ENCODE assay signal across 25 cellular contexts in the genomic region with DNA sequence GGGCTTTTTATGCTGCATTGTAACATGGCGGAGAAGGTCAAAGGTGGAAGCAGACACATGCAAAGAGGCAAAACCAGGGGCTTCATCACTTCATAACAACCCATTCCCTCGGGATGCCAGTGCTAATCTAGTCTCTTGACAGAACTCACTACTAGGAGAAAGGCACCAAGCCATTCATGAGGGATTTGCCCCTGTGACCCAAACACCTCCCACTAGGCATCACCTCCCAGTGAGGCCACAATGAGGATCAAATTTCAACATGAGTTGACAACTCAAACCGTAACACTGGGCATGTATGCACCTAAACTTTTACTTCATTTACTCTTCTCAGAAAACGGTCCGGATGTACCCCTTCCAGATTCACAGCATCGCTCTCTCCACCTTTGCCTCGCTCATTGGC.
"Had no signal": no experiment of that assay in that cellular context is flagged by ENCODE, and none has a peak within 500 bp of the region (broad histone marks: within the 10 kb centered on the region; RNA-seq: fewer than 3 reads in every experiment).

No MANE protein-coding gene starts in this region.

- H3K9me3 ChIP-seq: body of pancreas, colonic mucosa, uterus had no signal

- H3K79me2 ChIP-seq: hepatocyte had no signal

- H3K9me3 Mint-ChIP-seq: activated naive CD4-positive, alpha-beta T cell treated with anti-CD3 and anti-CD28 coated beads, Interleukin-2, amount 50 U/mL, for 24 hours; mesothelial cell of epicardium; naive B cell; stimulated activated naive CD8-positive, alpha-beta T cell treated with anti-CD3 and anti-CD28 coated beads, Interleukin-15, amount 100 ng/mL, for 72 hours; type B pancreatic cell had no signal

- DNase-seq: activated CD4-positive, alpha-beta T cell treated with anti-CD3 and anti-CD28 coated beads for 36 hours; activated CD4-positive, CD25-positive, alpha-beta regulatory T cell; activated CD8-positive, alpha-beta memory T cell treated with anti-CD3 and anti-CD28 coated beads for 24 hours; activated gamma-delta T cell; anterior cingulate cortex; body of pancreas; cerebellar nuclear complex; colonic mucosa; effector CD8-positive, alpha-beta T cell; islet precursor cell; left ventricle myocardium superior; naive B cell; occipital lobe; posterior cingulate gyrus; right cardiac atrium; stimulated activated CD4-positive, alpha-beta T cell treated with anti-CD3 and anti-CD28 coated beads, Interleukin-2, amount 100 ng/mL, for 48 hours; stimulated activated naive CD8-positive, alpha-beta T cell treated with anti-CD3 and anti-CD28 coated beads, Interleukin-15, amount 100 ng/mL, for 72 hours; substantia nigra; T-helper 2 cell; uterus had no signal

- H3K27me3 ChIP-seq: body of pancreas, cardiac muscle cell, colonic mucosa, hepatocyte, uterus had no signal

- H3K4me3 ChIP-seq: body of pancreas, cardiac muscle cell, colonic mucosa, hepatocyte, uterus had no signal

- H3K36me3 ChIP-seq: colonic mucosa, uterus had no signal

- ATAC-seq: activated CD4-positive, alpha-beta T cell treated with anti-CD3 and anti-CD28 coated beads for 36 hours; body of pancreas; left ventricle myocardium superior; right cardiac atrium; stimulated activated naive CD8-positive, alpha-beta T cell treated with anti-CD3 and anti-CD28 coated beads, Interleukin-15, amount 100 ng/mL, for 72 hours had no signal

- H3K4me2 ChIP-seq: hepatocyte had no signal

- H3K27me3 Mint-ChIP-seq: activated CD4-positive, alpha-beta T cell treated with anti-CD3 and anti-CD28 coated beads for 36 hours; activated naive CD4-positive, alpha-beta T cell treated with anti-CD3 and anti-CD28 coated beads, Interleukin-2, amount 50 U/mL, for 24 hours; naive B cell; stimulated activated naive CD8-positive, alpha-beta T cell treated with anti-CD3 and anti-CD28 coated beads, Interleukin-15, amount 100 ng/mL, for 72 hours; type B pancreatic cell had no signal

- H3K4me1 ChIP-seq: colonic mucosa had no signal

- H3K27ac ChIP-seq: body of pancreas, cardiac muscle cell, colonic mucosa, hepatocyte, uterus had no signal

- H3K4me1 Mint-ChIP-seq: activated naive CD4-positive, alpha-beta T cell treated with anti-CD3 and anti-CD28 coated beads, Interleukin-2, amount 50 U/mL, for 24 hours had no signal

- H3K4me3 Mint-ChIP-seq: activated CD4-positive, alpha-beta T cell treated with anti-CD3 and anti-CD28 coated beads for 36 hours; activated naive CD4-positive, alpha-beta T cell treated with anti-CD3 and anti-CD28 coated beads, Interleukin-2, amount 50 U/mL, for 24 hours; mesothelial cell of epicardium; naive B cell; stimulated activated naive CD8-positive, alpha-beta T cell treated with anti-CD3 and anti-CD28 coated beads, Interleukin-15, amount 100 ng/mL, for 72 hours; type B pancreatic cell had no signal

- H3K36me3 Mint-ChIP-seq: activated naive CD4-positive, alpha-beta T cell treated with anti-CD3 and anti-CD28 coated beads, Interleukin-2, amount 50 U/mL, for 24 hours had no signal

- H2AFZ ChIP-seq: hepatocyte had no signal

- H3K27ac Mint-ChIP-seq: activated CD4-positive, alpha-beta T cell treated with anti-CD3 and anti-CD28 coated beads for 36 hours; activated naive CD4-positive, alpha-beta T cell treated with anti-CD3 and anti-CD28 coated beads, Interleukin-2, amount 50 U/mL, for 24 hours; mesothelial cell of epicardium; type B pancreatic cell had no signal
